Comparison of ENCODE assay signal across 8 cellular contexts in the genomic region with DNA sequence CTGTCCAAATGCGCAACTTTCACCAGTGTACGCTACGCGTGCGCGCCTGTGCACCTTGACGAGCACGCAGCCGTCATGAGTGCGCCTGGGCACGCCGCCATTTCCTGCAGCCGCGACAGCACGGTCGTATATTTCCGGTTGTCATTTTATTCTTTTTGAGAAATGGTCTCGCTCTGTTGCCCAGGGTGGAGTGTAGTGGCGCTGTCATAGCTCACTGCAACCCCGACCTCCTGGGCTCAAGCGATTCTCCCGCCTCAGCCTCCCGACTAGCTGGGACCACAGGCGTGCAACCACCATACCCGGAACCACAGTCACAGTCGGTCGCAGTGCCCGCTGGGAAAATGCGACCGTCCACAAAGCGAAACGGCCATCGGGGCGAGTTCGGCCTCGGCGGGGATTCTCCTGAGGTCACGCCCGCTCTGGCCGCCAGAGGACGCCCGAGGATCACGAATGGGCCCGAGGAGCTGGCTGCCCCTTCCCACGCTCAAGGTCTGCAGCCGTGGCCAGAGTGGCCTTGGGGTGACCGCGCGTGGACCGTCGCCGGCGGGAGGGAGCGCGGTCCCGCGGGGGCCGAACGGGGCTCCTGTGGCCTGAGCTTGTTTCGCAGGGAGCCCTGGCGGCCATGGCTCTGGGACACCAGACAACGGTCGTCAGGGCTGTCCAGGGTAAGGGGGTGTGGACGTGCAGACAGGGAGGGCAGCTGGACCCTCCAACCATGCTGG. TPM values are rescaled to one million over a fixed set of nuclear protein-coding genes. Genes with fewer than 3 reads are reported as not detected.
DNase-seq lines count a peak whose midpoint lies in the region; ATAC-seq and TF ChIP-seq lines count a peak whose summit lies in the region.

No MANE protein-coding gene starts in this region.

- no peaks in the 10 kb centered on the region for H3K9me3 Mint-ChIP-seq in activated T-cell treated with anti-CD3 and anti-CD28 coated beads, Interleukin-2, amount 50 U/mL, for 4 hours
- peaks cover 34% of the 10 kb centered on the region for H3K9me3 Mint-ChIP-seq in nephron

- DNase-seq in AG09319 (ENCODE audit: extremely low read depth, low read depth) (no peak), NOMO-1 treated with dmso at 0.1 percent for 144 hours (lab: John Stamatoyannopoulos, UW; ENCODE audit: unreplicated experiment) (peak; percentile 22), fibroblast of peridontal ligament (ENCODE audit: extremely low read depth) (peak; percentile 17)
- DNase-seq in activated T-cell treated with anti-CD3 and anti-CD28 coated beads, Interleukin-2, amount 50 U/mL, for 4 hours, result peak; percentile 56
- peak; percentile 77 for DNase-seq in stimulated activated naive CD8-positive, alpha-beta T cell treated with anti-CD3 and anti-CD28 coated beads, Interleukin-15, Interleukin-2, amounts not matched to agents 100 U/mL and 50 U/mL, for 24 hours

- H3K27me3 Mint-ChIP-seq in activated T-cell treated with anti-CD3 and anti-CD28 coated beads, Interleukin-2, amount 50 U/mL, for 4 hours (ENCODE audit: low read depth), result no peaks in the 10 kb centered on the region
- peaks cover 6% of the 10 kb centered on the region for H3K27me3 Mint-ChIP-seq in nephron (ENCODE audit: low read depth)

- peaks cover 7% of the 10 kb centered on the region for H3K36me3 Mint-ChIP-seq in activated T-cell treated with anti-CD3 and anti-CD28 coated beads, Interleukin-2, amount 50 U/mL, for 4 hours (ENCODE audit: insufficient read depth)
- no peaks in the 10 kb centered on the region for H3K36me3 Mint-ChIP-seq in nephron (ENCODE audit: low read depth)

- TF ChIP-seq CTCF in AG09319 (IDR thresholded peaks at IDR 0.05; ENCODE audit: low read depth, low read length) (peak; percentile 68), nephron (IDR thresholded peaks at IDR 0.05; ENCODE audit: unreplicated experiment in 3 of 3) (peak; percentile 70 to 76 (median 75))

- no peak overlapping the region for H3K27ac Mint-ChIP-seq in nephron

- ATAC-seq in GM18907 (IDR thresholded peaks at IDR 0.05; ENCODE audit: unreplicated experiment) (peak; percentile 76), HG03378 (IDR thresholded peaks at IDR 0.05; ENCODE audit: unreplicated experiment) (peak; percentile 66)
- ATAC-seq in activated T-cell treated with anti-CD3 and anti-CD28 coated beads, Interleukin-2, amount 50 U/mL, for 4 hours, result peak; percentile 65 to 75
- peak; percentile 64 for ATAC-seq in stimulated activated naive CD8-positive, alpha-beta T cell treated with anti-CD3 and anti-CD28 coated beads, Interleukin-15, Interleukin-2, amounts not matched to agents 100 U/mL and 50 U/mL, for 24 hours

- H3K4me1 Mint-ChIP-seq in activated T-cell treated with anti-CD3 and anti-CD28 coated beads, Interleukin-2, amount 50 U/mL, for 4 hours (ENCODE audit: low read depth), result peaks cover 11% of the 10 kb centered on the region
- H3K4me1 Mint-ChIP-seq in nephron, result no peaks in the 10 kb centered on the region

- H3K4me3 Mint-ChIP-seq in activated T-cell treated with anti-CD3 and anti-CD28 coated beads, Interleukin-2, amount 50 U/mL, for 4 hours, result peak overlapping the region; percentile 86
- peak overlapping the region; percentile 21 to 54 (median 52) for H3K4me3 Mint-ChIP-seq in nephron

RNA-seq across cellular contexts. Expression of a gene that starts 23.7 kb away (rescaled TPM):
- 1 to 10 TPM in 1 of 3 donors, under 1 TPM in 2; 0.91 to 1.2 (median 0.95) TPM for total RNA-seq in activated T-cell treated with anti-CD3 and anti-CD28 coated beads, Interleukin-2, amount 50 U/mL, for 4 hours

RNA-seq across cellular contexts. Expression of a gene that starts 38.6 kb away (rescaled TPM):
- total RNA-seq in activated T-cell treated with anti-CD3 and anti-CD28 coated beads, Interleukin-2, amount 50 U/mL, for 4 hours, result not detected

RNA-seq across cellular contexts. Expression of a gene that starts 39.7 kb away (rescaled TPM):
- total RNA-seq in activated T-cell treated with anti-CD3 and anti-CD28 coated beads, Interleukin-2, amount 50 U/mL, for 4 hours, result 1 to 10 TPM; 1.1 to 2.0 (median 1.3) TPM
